1 cellular context compared by ENCODE assay signal in genomic region chr9:129572517-129572916, GRCh38.
TF ChIP-seq lines count a peak whose summit lies in the region.

No MANE protein-coding gene starts in this region.

TF ChIP-seq in HEK293, 187 proteins besides CTCF, POLR2A, EP300 and RAD21 (continued from another document):
- TF ChIP-seq PRDM10 (tag by site-specific recombination; IDR thresholded peaks at IDR 0.05): 0 out of 2 replicates have a peak, but pooled peaks have one; percentile 12
- no peak for TF ChIP-seq KLF16 (tag by site-specific recombination; IDR thresholded peaks at IDR 0.05)
- no peak for TF ChIP-seq ZNF341 (tag by site-specific recombination; IDR thresholded peaks at IDR 0.05; ENCODE audit: low read depth)
